ENCODE assay signal across 9 cellular contexts in the genomic region with DNA sequence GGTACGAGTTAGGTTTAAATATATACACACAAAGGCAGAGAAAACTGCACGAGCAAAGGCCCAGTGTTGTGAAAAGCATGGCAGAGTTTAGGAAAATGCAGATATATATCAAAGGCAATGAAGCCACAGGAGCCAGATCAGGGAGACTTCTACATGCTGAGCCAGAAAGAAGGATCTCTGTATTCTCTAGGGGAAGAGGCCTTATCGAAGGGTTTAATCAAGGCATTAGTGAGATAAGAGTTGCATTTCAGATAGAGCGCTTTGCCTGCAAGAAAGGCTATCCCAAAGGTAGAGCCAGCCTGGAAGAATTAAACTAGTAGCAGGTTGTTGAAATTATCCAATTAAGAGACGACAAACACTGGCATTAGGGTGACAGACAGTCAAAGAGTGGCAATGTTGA.
"Had no signal": no experiment of that assay in that cellular context is flagged by ENCODE, and none has a peak within 500 bp of the region (broad histone marks: within the 10 kb centered on the region; RNA-seq: fewer than 3 reads in every experiment).

No MANE protein-coding gene starts in this region.

- H3K27ac Mint-ChIP-seq: GM23338, H9, HFFc6 had no signal

- ATAC-seq: GM23338, HCT116 had no signal

- H3K4me3 ChIP-seq: GM23248, GM23338, HAP-1 had no signal

- H3K9me3 Mint-ChIP-seq: GM23338, H9, HFFc6 had no signal

- H3K4me3 Mint-ChIP-seq: GM23338, H9, HFFc6 had no signal

- H3K36me3 ChIP-seq: HAP-1 had no signal

- H3K27ac ChIP-seq: GM23248 had no signal

- H3K4me1 ChIP-seq: HAP-1 had no signal

- H3K4me1 Mint-ChIP-seq: GM23338, H9 had no signal

- H3K4me2 ChIP-seq: GM23338 had no signal

- H3K9ac ChIP-seq: GM23248 had no signal

- DNase-seq: GM23248, GOT3, H7, H9, HCEC 1CT, HFFc6 had no signal
